34 cellular contexts compared by ENCODE assay signal in genomic region chr13:91580749-91581148, GRCh38.
"Had no signal": no experiment of that assay in that cellular context is flagged by ENCODE, and none has a peak within 500 bp of the region (broad histone marks: within the 10 kb centered on the region; RNA-seq: fewer than 3 reads in every experiment).

No MANE protein-coding gene starts in this region.

- DNase-seq: Karpas-422, Kasumi-1, MG63, MM.1S, MV-4-11, NCI-H1048, NCI-H1092, NCI-H1092 treated with DMSO at 0.1 percent for 48 hours, NCI-H1105, NCI-H1105 treated with DMSO at 0.1 percent for 48 hours, NCI-H1417, NCI-H1417 treated with DMSO at 0.1 percent for 48 hours, NCI-H1436, NCI-H1436 treated with DMSO at 0.1 percent for 48 hours, NCI-H146, NCI-H1694, NCI-H1694 treated with DMSO at 0.1 percent for 48 hours, NCI-H187, NCI-H187 treated with DMSO at 0.1 percent for 48 hours, NCI-H1930, NCI-H2029, NCI-H2029 treated with DMSO at 0.1 percent for 48 hours, NCI-H2081, NCI-H2081 treated with DMSO at 0.1 percent for 48 hours, NCI-H2107, NCI-H2171, NCI-H2171 treated with DMSO at 0.1 percent for 48 hours, NCI-H2227 treated with DMSO at 0.1 percent for 48 hours, NCI-H226, NCI-H345, NCI-H446, NCI-H446 treated with DMSO at 0.1 percent for 48 hours, NCI-H510A, NCI-H510A treated with DMSO at 0.1 percent for 48 hours had no signal

- H3K27me3 ChIP-seq: MG63 had no signal

- H3K36me3 ChIP-seq: MG63 had no signal

- H3K9me3 ChIP-seq: MG63 had no signal

- H3K4me3 ChIP-seq: MG63 had no signal
